22 cellular contexts compared by ENCODE assay signal in the genomic region with DNA sequence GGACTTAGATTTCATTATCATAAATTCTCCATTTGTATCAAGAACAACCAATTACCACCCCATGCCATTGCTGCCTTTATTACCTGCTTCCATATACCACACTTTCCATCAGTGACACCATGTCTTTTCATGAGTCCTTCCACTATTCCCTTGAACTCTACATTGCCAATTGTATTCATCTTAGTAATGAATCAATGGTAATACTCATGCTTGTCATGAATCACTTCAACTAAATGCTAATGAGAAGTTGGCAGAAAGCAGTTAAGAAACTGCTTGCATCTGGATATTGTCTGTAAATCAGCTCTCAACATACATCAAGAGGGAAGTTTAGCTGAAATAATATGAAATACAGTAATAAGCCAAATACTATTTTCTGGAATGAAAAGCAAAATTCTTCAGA.
"Had no signal": no experiment of that assay in that cellular context is flagged by ENCODE, and none has a peak within 500 bp of the region (broad histone marks: within the 10 kb centered on the region; RNA-seq: fewer than 3 reads in every experiment).

No MANE protein-coding gene starts in this region.

- H3K9me3 ChIP-seq: colonic mucosa, gastroesophageal sphincter, prostate gland, right lobe of liver, suprapubic skin, thyroid gland had no signal

- H2AFZ ChIP-seq: parathyroid adenoma had no signal

- H3K4me3 ChIP-seq: colonic mucosa, gastroesophageal sphincter, lung, prostate gland, right lobe of liver, suprapubic skin, thyroid gland had no signal

- DNase-seq: colonic mucosa; dermis blood vessel endothelial cell; erythroblast; glutamatergic neuron; immature natural killer cell; kidney; left colon; left ventricle myocardium superior; mesendoderm; naive B cell; retina; right lobe of liver; stimulated activated CD4-positive, alpha-beta T cell treated with anti-CD3 and anti-CD28 coated beads, Interleukin-4, amount 100 ng/mL, for 1 hour; stimulated activated CD8-positive, alpha-beta memory T cell treated with anti-CD3 and anti-CD28 coated beads, Interleukin-4, amount 100 ng/mL, for 48 hours; stimulated activated naive CD8-positive, alpha-beta T cell treated with anti-CD3 and anti-CD28 coated beads, Interleukin-15, Interleukin-2, amounts not matched to agents 100 U/mL and 50 U/mL, for 24 hours; thyroid gland had no signal

- ATAC-seq: gastroesophageal sphincter; left colon; left ventricle myocardium superior; right lobe of liver; stimulated activated effector memory CD8-positive, alpha-beta T cell treated with anti-CD3 and anti-CD28 coated beads, Interleukin-12 subunit alpha, Interleukin-12 subunit beta, amount 100 ng/mL, for 72 hours; stimulated activated naive CD8-positive, alpha-beta T cell treated with anti-CD3 and anti-CD28 coated beads, Interleukin-15, Interleukin-2, amounts not matched to agents 100 U/mL and 50 U/mL, for 24 hours had no signal

- H3K36me3 ChIP-seq: colonic mucosa, gastroesophageal sphincter, prostate gland, right lobe of liver, suprapubic skin, thyroid gland had no signal

- H3K79me2 ChIP-seq: parathyroid adenoma had no signal

- H3K4me1 ChIP-seq: colonic mucosa, gastroesophageal sphincter, parathyroid adenoma, prostate gland, right lobe of liver, suprapubic skin, thyroid gland had no signal

- H3K27ac ChIP-seq: colonic mucosa, gastroesophageal sphincter, parathyroid adenoma, prostate gland, right lobe of liver, suprapubic skin, thyroid gland had no signal

- H3K9ac ChIP-seq: parathyroid adenoma had no signal

- H3K27me3 ChIP-seq: colonic mucosa, gastroesophageal sphincter, right lobe of liver, suprapubic skin, thyroid gland had no signal
